In genomic region chr10:35322636-35323035, GRCh38 we compare ENCODE assay signal across 1 cellular context.
TF ChIP-seq lines count a peak whose summit lies in the region.

No MANE protein-coding gene starts in this region.

TF ChIP-seq in IMR-90, 13 proteins besides CTCF, POLR2A, EP300 and RAD21 (continued from another document):
- TF ChIP-seq RFX5 (IDR thresholded peaks at IDR 0.05; ENCODE audit: low read depth, low read length), result no peak
- no peak for TF ChIP-seq BHLHE40 (IDR thresholded peaks at IDR 0.05; ENCODE audit: low read depth, low read length)
- no peak for TF ChIP-seq FOS (IDR thresholded peaks at IDR 0.05; ENCODE audit: low read depth, low read length)
- no peak for TF ChIP-seq CEBPB (IDR thresholded peaks at IDR 0.05; ENCODE audit: low read depth, low read length)
